ENCODE assay signal across 20 cellular contexts in the genomic region with DNA sequence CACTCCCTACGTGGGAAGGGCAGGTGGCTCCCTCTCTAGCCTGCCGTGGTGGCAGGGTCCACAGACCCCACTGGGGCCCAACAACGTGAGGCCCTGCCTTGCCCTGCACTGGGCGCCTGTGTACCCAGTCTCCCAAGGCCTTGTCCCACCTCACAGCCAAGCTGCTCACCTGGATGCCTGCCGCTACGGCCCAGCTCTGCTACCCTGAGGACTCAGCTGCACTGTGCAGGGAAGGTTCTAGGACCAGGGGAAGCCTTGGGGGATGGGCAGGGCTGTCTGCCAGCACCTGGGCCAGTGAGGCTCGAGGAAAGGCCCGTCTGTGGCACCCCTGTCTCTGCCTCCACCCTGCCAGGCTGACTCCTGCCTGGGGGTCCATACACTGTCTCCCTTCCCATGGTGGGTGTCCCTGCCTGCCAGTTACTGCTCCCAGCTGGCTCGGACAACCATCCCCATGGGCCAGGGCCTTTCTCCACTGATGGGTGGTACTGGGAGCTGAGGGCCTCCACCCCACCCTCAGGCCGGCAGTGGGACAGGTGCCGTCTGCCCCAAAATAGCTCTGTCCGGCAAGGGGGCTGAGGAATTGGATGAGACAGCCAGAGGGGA. TPM values are rescaled to one million over a fixed set of nuclear protein-coding genes. Genes with fewer than 3 reads are reported as not detected.
DNase-seq lines count a peak whose midpoint lies in the region; ATAC-seq and TF ChIP-seq lines count a peak whose summit lies in the region.
"Had no signal": no experiment of that assay in that cellular context is flagged by ENCODE, and none has a peak within 500 bp of the region (broad histone marks: within the 10 kb centered on the region; RNA-seq: fewer than 3 reads in every experiment).

No MANE protein-coding gene starts in this region.

- H3K27me3 ChIP-seq in BLaER1: no peaks in the 10 kb centered on the region

- H3K27ac ChIP-seq in BLaER1 (peak overlapping the region; percentile 38), VCaP (peak overlapping the region; percentile 36; the same call in 1 of the 2 replicates)

- BruUV-seq in Calu3 (replicated peaks; lab: Mats Ljungman, UMichigan): no TSS peak

- ATAC-seq in left ventricle myocardium superior: no peak
- ATAC-seq in mucosa of descending colon: no peak
- ATAC-seq: Panc1 had no signal

- no peaks in the 10 kb centered on the region for H3K27me3 Mint-ChIP-seq in Calu3 (ENCODE audit: unreplicated experiment)
- H3K27me3 Mint-ChIP-seq: IgD-negative memory B cell had no signal

- H3K36me3 Mint-ChIP-seq in Calu3 (ENCODE audit: insufficient read depth, unreplicated experiment): peaks cover 5% of the 10 kb centered on the region

- CTCF ChIA-PET in Calu3 (lab: Charles Lee): no interaction called here

- 0 out of 2 replicates have a peak overlapping the region, but pooled peaks have one; percentile 97 for H3K4me2 ChIP-seq in BLaER1

- H3K4me1 Mint-ChIP-seq in Calu3 (ENCODE audit: low read depth, unreplicated experiment): no peaks in the 10 kb centered on the region

- no peaks in the 10 kb centered on the region for H3K9me3 Mint-ChIP-seq in Calu3 (ENCODE audit: low read depth, unreplicated experiment)
- H3K9me3 Mint-ChIP-seq: CD14-positive monocyte, IgD-negative memory B cell had no signal

- intact Hi-C loops in left ventricle myocardium superior (cut with micrococcal nuclease) (no loop called here), mucosa of descending colon (cut with DNase I, micrococcal nuclease) (no loop called here), Calu3 (cut with micrococcal nuclease; ENCODE audit: unreplicated experiment) (no loop called here)

- H3K4me3 Mint-ChIP-seq in Calu3 (ENCODE audit: low read depth, unreplicated experiment): no peak overlapping the region
- H3K4me3 Mint-ChIP-seq: CD14-positive monocyte, IgD-negative memory B cell had no signal

- H3K9me3 ChIP-seq in BLaER1: no peaks in the 10 kb centered on the region
- H3K9me3 ChIP-seq in mucosa of descending colon: no peaks in the 10 kb centered on the region

- H3K36me3 ChIP-seq in BLaER1: peaks cover 32% of the 10 kb centered on the region
- no peaks in the 10 kb centered on the region for H3K36me3 ChIP-seq in mucosa of descending colon (ENCODE audit: low read depth)

- TF ChIP-seq CTCF in VCaP (conservative IDR thresholded peaks at IDR 0.05) (no peak), mucosa of descending colon (IDR thresholded peaks at IDR 0.05) (no peak), Calu3 (IDR thresholded peaks at IDR 0.05; ENCODE audit: unreplicated experiment) (no peak)

- H3K4me1 ChIP-seq in BLaER1 (peaks cover 100% of the 10 kb centered on the region), mucosa of descending colon (ENCODE audit: low read depth) (peaks cover 3% of the 10 kb centered on the region)

- no peak overlapping the region for H3K4me3 ChIP-seq in BLaER1
- H3K4me3 ChIP-seq in mucosa of descending colon: no peak overlapping the region

- no peak overlapping the region for H3K27ac Mint-ChIP-seq in Calu3 (ENCODE audit: unreplicated experiment)
- H3K27ac Mint-ChIP-seq: IgD-negative memory B cell had no signal

- 0 out of 2 replicates have a peak overlapping the region, but pooled peaks have one; percentile 20 for H3K9ac ChIP-seq in BLaER1

- peak; percentile 22 for DNase-seq in left ventricle myocardium superior
- peak in 2 of 3 donors; percentile 17 to 28 for DNase-seq in mucosa of descending colon
- no peak for DNase-seq in activated CD4-positive, alpha-beta T cell treated with anti-CD3 and anti-CD28 coated beads, Interleukin-2, amount 50 U/mL, for 4 hours
- no peak for DNase-seq in Calu3
- no peak for DNase-seq in ureter (ENCODE audit: low spot score)
- DNase-seq in SHP77 treated with DMSO at 0.1 percent for 48 hours (lab: John Stamatoyannopoulos, UW): no peak
- DNase-seq: DMS153, EL, H7, Kasumi-1, MM.1S, NCI-H1092 treated with DMSO at 0.1 percent for 48 hours, NCI-H1694, NCI-H510A treated with DMSO at 0.1 percent for 48 hours, SHP77 had no signal

- peaks cover 100% of the 10 kb centered on the region for H4K20me1 ChIP-seq in BLaER1

RNA-seq across cellular contexts. Expression of a gene that starts 33.2 kb away (rescaled TPM):
- 35.2 TPM for total RNA-seq in left ventricle myocardium superior
- total RNA-seq in mucosa of descending colon: 10 to 100 TPM; 30.8 to 39.6 (median 32.2) TPM
- total RNA-seq in Calu3 (2022): 27.6 and 34.6 TPM in 2 replicates
- total RNA-seq in ureter: 56.0 TPM

Comparison
In these comparisons a context has a peak if more than half of its experiments do, and no peak if none do; other contexts are left out.
1. DNase-seq: peak in left ventricle myocardium superior (single experiment) and mucosa of descending colon (2 of 3); none in activated CD4-positive, alpha-beta T cell treated with anti-CD3 and anti-CD28 coated beads, Interleukin-2, amount 50 U/mL, for 4 hours (0 of 2), Calu3 (single experiment), ureter (single experiment) and SHP77 treated with DMSO at 0.1 percent for 48 hours (single experiment).